In the genomic region with DNA sequence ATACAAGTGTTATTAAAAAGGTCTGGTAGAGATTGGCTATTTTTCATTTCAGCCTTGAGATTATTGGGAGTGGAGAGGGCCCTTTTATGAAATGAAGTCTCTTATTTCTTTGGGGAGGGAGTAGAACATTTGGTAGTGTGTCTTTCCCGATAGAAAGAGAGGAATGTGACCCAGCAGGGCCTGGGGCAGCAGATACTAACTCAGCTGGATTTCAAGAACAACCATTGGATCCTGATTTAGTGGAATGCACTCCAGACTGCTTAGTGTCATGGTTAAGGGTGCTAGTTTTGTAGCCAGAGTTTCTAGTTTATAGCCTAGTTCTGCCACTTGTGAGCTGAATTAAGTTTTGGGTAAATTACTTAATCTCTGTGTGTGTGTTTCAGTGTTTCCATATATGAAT, we compare ENCODE assay signal across 16 cellular contexts. TPM values are rescaled to one million over a fixed set of nuclear protein-coding genes. Genes with fewer than 3 reads are reported as not detected.
DNase-seq lines count a peak whose midpoint lies in the region; ATAC-seq, FAIRE-seq and TF ChIP-seq lines count a peak whose summit lies in the region.
"Had no signal": no experiment of that assay in that cellular context is flagged by ENCODE, and none has a peak within 500 bp of the region (broad histone marks: within the 10 kb centered on the region; RNA-seq: fewer than 3 reads in every experiment).

No MANE protein-coding gene starts in this region.

- peaks cover 3% of the 10 kb centered on the region for H3K27me3 Mint-ChIP-seq in GM23338 (ENCODE audit: insufficient read depth, low read depth, poor library complexity)
- H3K27me3 Mint-ChIP-seq: CD4-positive, CD25-positive, alpha-beta regulatory T cell had no signal

- no peak overlapping the region for H2BK120ac ChIP-seq in H1 (replicated peaks; ENCODE audit: low read depth, low read length)
- no peak overlapping the region for H2BK120ac ChIP-seq in trophoblast cell (ENCODE audit: insufficient read depth, low read length, poor library complexity)

- H2BK15ac ChIP-seq in H1 (ENCODE audit: low read length): no peak overlapping the region

- H3K4me3 Mint-ChIP-seq in GM23338: no peak overlapping the region
- H3K4me3 Mint-ChIP-seq: CD4-positive, CD25-positive, alpha-beta regulatory T cell had no signal

- H3K9me2 ChIP-seq in GM23338 (ENCODE audit: insufficient read depth): no peaks in the 10 kb centered on the region

- H4K12ac ChIP-seq in trophoblast cell (ENCODE audit: low read depth, low read length): no peak overlapping the region

- H3K36me3 ChIP-seq in GM23338 (ENCODE audit: insufficient read depth) (no peaks in the 10 kb centered on the region), H1 (ENCODE audit: control insufficient read depth in 2 of 4, insufficient read depth in 4 of 4, low read length in 3 of 4) (no peaks in the 10 kb centered on the region), trophoblast cell (ENCODE audit: control insufficient read depth in 1 of 2, insufficient read depth in 2 of 2, low read length in 2 of 2) (no peaks in the 10 kb centered on the region)
- H3K36me3 ChIP-seq: BLaER1 treated with 17β-estradiol and CSF1 and Interleukin-3, amounts not matched to agents 10 nM and 100 nM; HAP-1 had no signal

- H3K9ac ChIP-seq in H1 (replicated peaks in 1 of 4; ENCODE audit: extremely low read depth in 1 of 4, low read depth in 3 of 4, low read length in 3 of 4) (no peak overlapping the region), trophoblast cell (ENCODE audit: low read length) (no peak overlapping the region)
- H3K9ac ChIP-seq: BLaER1 treated with 17β-estradiol and CSF1 and Interleukin-3, amounts not matched to agents 10 nM and 100 nM had no signal

- no peak for TF ChIP-seq EP300 in H1 (IDR thresholded peaks at IDR 0.05; ENCODE audit: borderline replicate concordance in 1 of 2, low read depth in 2 of 2, low read length in 2 of 2)

- H3K4ac ChIP-seq in H1 (replicated peaks; ENCODE audit: insufficient read length, low read depth, low read length) (no peak overlapping the region), trophoblast cell (ENCODE audit: low read depth, low read length) (no peak overlapping the region)

- H3K27me3 ChIP-seq in GM23338 (ENCODE audit: insufficient read depth): no peaks in the 10 kb centered on the region
- no peaks in the 10 kb centered on the region; a peak in 1 of 7 replicates for H3K27me3 ChIP-seq in H1 (replicated peaks in 1 of 4; ENCODE audit: control insufficient read depth in 3 of 4, extremely low read depth in 1 of 4, insufficient read depth in 3 of 4, low read length in 3 of 4)
- no peaks in the 10 kb centered on the region for H3K27me3 ChIP-seq in trophoblast cell (ENCODE audit: insufficient read depth, low read length)
- H3K27me3 ChIP-seq: BLaER1 treated with 17β-estradiol and CSF1 and Interleukin-3, amounts not matched to agents 10 nM and 100 nM had no signal

- H4K91ac ChIP-seq in H1 (replicated peaks; ENCODE audit: insufficient read length, low read length) (no peak overlapping the region), trophoblast cell (ENCODE audit: low read depth, low read length) (no peak overlapping the region)

- 82% methylated on average over 1 of the region's 1 CpG; no CpG with 5 or more reads in 1 of the 2 experiments for WGBS in H1 (ENCODE audit: extremely low coverage in 1 of 2, insufficient coverage in 1 of 2, insufficient read length in 1 of 2, insufficient replicate concordance in 2 of 2, low coverage in 1 of 2, low lambda C conversion rate in 2 of 2, missing lambda C conversion rate in 1 of 2), 2 experiments
- WGBS in trophoblast cell (ENCODE audit: extremely low coverage, insufficient coverage, insufficient read length): no CpG with 5 or more reads among the region's 1 CpG

- TF ChIP-seq CTCF in GM23338 (conservative IDR thresholded peaks at IDR 0.05; ENCODE audit: low read depth in 2 of 2): no peak
- no peak for TF ChIP-seq CTCF in H1 (IDR thresholded peaks at IDR 0.05; ENCODE audit: control extremely low read depth in 1 of 3, insufficient read depth in 1 of 3, low read depth in 1 of 3, low read length in 3 of 3)

- H3F3A ChIP-seq in GM23338 (replicated peaks; ENCODE audit: low read depth): no peaks in the 10 kb centered on the region

- H4K20me1 ChIP-seq in GM23338 (replicated peaks; ENCODE audit: insufficient read depth) (no peaks in the 10 kb centered on the region), H1 (replicated peaks in 1 of 2; ENCODE audit: control insufficient read depth in 1 of 2, insufficient read depth in 2 of 2, low read length in 2 of 2) (no peaks in the 10 kb centered on the region)
- H4K20me1 ChIP-seq: BLaER1 treated with 17β-estradiol and CSF1 and Interleukin-3, amounts not matched to agents 10 nM and 100 nM had no signal

- ATAC-seq in GM23338: peak; percentile 57
- ATAC-seq in GM19455 (IDR thresholded peaks at IDR 0.05; ENCODE audit: unreplicated experiment): no peak
- ATAC-seq in GM21723 (IDR thresholded peaks at IDR 0.05; ENCODE audit: unreplicated experiment): no peak
- ATAC-seq: HepG2 had no signal

- no peak for TF ChIP-seq RAD21 in H1 (IDR thresholded peaks at IDR 0.05 in 1 of 2, conservative IDR thresholded peaks at IDR 0.05 in 1 of 2; ENCODE audit: low read depth in 2 of 2, low read length in 2 of 2)

- peak; percentile 19 for DNase-seq in GM23338 (ENCODE audit: low spot score)
- DNase-seq in H1 (ENCODE audit: low read depth in 1 of 2, low spot score in 2 of 2): no peak
- DNase-seq in islet precursor cell: peak; percentile 72
- peak; percentile 37 to 50 for DNase-seq in trophoblast cell
- DNase-seq in activated CD4-positive, alpha-beta T cell treated with anti-CD3 and anti-CD28 coated beads, Interleukin-2, amount 50 U/mL, for 4 hours: no peak
- no peak for DNase-seq in DMS114 treated with DMSO at 0.1 percent for 48 hours (lab: John Stamatoyannopoulos, UW; ENCODE audit: unreplicated experiment)
- DNase-seq: ACHN; CD4-positive, CD25-positive, alpha-beta regulatory T cell had no signal

- H3K18ac ChIP-seq in H1 (ENCODE audit: extremely low read depth, low read length): no peak overlapping the region
- no peak overlapping the region for H3K18ac ChIP-seq in trophoblast cell (ENCODE audit: low read length)

- H3K4me3 ChIP-seq in GM23338: no peak overlapping the region
- no peak overlapping the region for H3K4me3 ChIP-seq in H1 (ENCODE audit: extremely low read depth in 1 of 4, insufficient read depth in 2 of 4, low read depth in 3 of 4, low read length in 4 of 4)
- H3K4me3 ChIP-seq in trophoblast cell (ENCODE audit: low read depth, low read length): no peak overlapping the region
- H3K4me3 ChIP-seq: BLaER1 treated with 17β-estradiol and CSF1 and Interleukin-3, amounts not matched to agents 10 nM and 100 nM; HAP-1 had no signal

- no peaks in the 10 kb centered on the region for H3K36me3 Mint-ChIP-seq in GM23338 (ENCODE audit: low read depth)
- H3K36me3 Mint-ChIP-seq: CD4-positive, CD25-positive, alpha-beta regulatory T cell had no signal

- H3K14ac ChIP-seq in H1 (ENCODE audit: insufficient read length): no peak overlapping the region
- H3K14ac ChIP-seq in trophoblast cell (ENCODE audit: low read length): no peak overlapping the region

- H3K9me3 ChIP-seq in H1 (ENCODE audit: insufficient read depth in 2 of 2, low read depth in 1 of 2, low read length in 1 of 2) (no peaks in the 10 kb centered on the region), trophoblast cell (ENCODE audit: insufficient read depth, low read depth, low read length) (no peaks in the 10 kb centered on the region)
- H3K9me3 ChIP-seq: BLaER1 treated with 17β-estradiol and CSF1 and Interleukin-3, amounts not matched to agents 10 nM and 100 nM; HAP-1 had no signal

- no peaks in the 10 kb centered on the region for H3K79me1 ChIP-seq in H1 (ENCODE audit: low read depth, low read length)
- H3K79me1 ChIP-seq in trophoblast cell (ENCODE audit: low read length): peaks cover 1% of the 10 kb centered on the region

- H3K4me2 ChIP-seq in GM23338 (no peak overlapping the region), H1 (ENCODE audit: insufficient read depth in 1 of 2, low read depth in 2 of 2, low read length in 2 of 2) (no peak overlapping the region), trophoblast cell (ENCODE audit: low read length) (no peak overlapping the region)
- H3K4me2 ChIP-seq: BLaER1 treated with 17β-estradiol and CSF1 and Interleukin-3, amounts not matched to agents 10 nM and 100 nM had no signal

- H3K4me1 Mint-ChIP-seq in GM23338: peaks cover 5% of the 10 kb centered on the region; the same call in 1 of the 3 replicates
- H3K4me1 Mint-ChIP-seq: CD4-positive, CD25-positive, alpha-beta regulatory T cell had no signal

- H4K5ac ChIP-seq in H1 (ENCODE audit: insufficient read length, low read depth, low read length): no peak overlapping the region

- H3K27ac ChIP-seq in GM23338 (ENCODE audit: low read depth) (no peak overlapping the region), H1 (ENCODE audit: low read depth, low read length) (no peak overlapping the region), trophoblast cell (ENCODE audit: low read depth, low read length) (no peak overlapping the region)
- H3K27ac ChIP-seq: BLaER1 treated with 17β-estradiol and CSF1 and Interleukin-3, amounts not matched to agents 10 nM and 100 nM had no signal

- no peak for FAIRE-seq in H1 (lab: Jason Lieb, UNC)
- FAIRE-seq: G401.6, GM12891, HepG2, HTR-8/SVneo had no signal

- POLR2A ChIA-PET in H1 (lab: Charles Lee; ENCODE audit: partially characterized antibody): no interaction called here

- H3K4me1 ChIP-seq in GM23338 (ENCODE audit: insufficient read depth) (peaks cover 4% of the 10 kb centered on the region; the same call in 1 of the 2 replicates), H1 (replicated peaks in 1 of 4; ENCODE audit: control insufficient read depth in 3 of 4, insufficient read depth in 4 of 4, low read length in 3 of 4) (no peaks in the 10 kb centered on the region), trophoblast cell (ENCODE audit: control insufficient read depth in 1 of 2, insufficient read depth in 2 of 2, low read length in 2 of 2) (no peaks in the 10 kb centered on the region)
- H3K4me1 ChIP-seq: HAP-1 had no signal

- H3K23ac ChIP-seq in H1 (ENCODE audit: insufficient read length): no peak overlapping the region
- H3K23ac ChIP-seq in trophoblast cell (ENCODE audit: low read length): no peak overlapping the region

- no peak overlapping the region for H3K27ac Mint-ChIP-seq in GM23338
- H3K27ac Mint-ChIP-seq: CD4-positive, CD25-positive, alpha-beta regulatory T cell had no signal

- H2AFZ ChIP-seq in GM23338: no peak overlapping the region
- no peak overlapping the region for H2AFZ ChIP-seq in H1 (ENCODE audit: low read length)
- H2AFZ ChIP-seq in trophoblast cell (ENCODE audit: insufficient read depth, low read length, poor library complexity): no peak overlapping the region

- no peaks in the 10 kb centered on the region for H3K23me2 ChIP-seq in H1 (ENCODE audit: low read depth, low read length)

- TF ChIP-seq POLR2A in H1 (IDR thresholded peaks at IDR 0.05; ENCODE audit: control extremely low read depth in 1 of 2, low read depth in 2 of 2, low read length in 2 of 2): no peak

- CTCF ChIA-PET in H1 (lab: Charles Lee; ENCODE audit: partially characterized antibody): no interaction called here

- H3K9me3 Mint-ChIP-seq in GM23338: no peaks in the 10 kb centered on the region

- H3K79me2 ChIP-seq in GM23338 (replicated peaks; ENCODE audit: insufficient read depth): no peaks in the 10 kb centered on the region
- H3K79me2 ChIP-seq in H1 (ENCODE audit: control insufficient read depth in 1 of 2, insufficient read depth in 2 of 2, low read length in 2 of 2): no peaks in the 10 kb centered on the region
- no peaks in the 10 kb centered on the region for H3K79me2 ChIP-seq in trophoblast cell (ENCODE audit: control insufficient read depth, insufficient read depth, low read length, poor library complexity)

- H2AK5ac ChIP-seq in H1 (ENCODE audit: low read depth, low read length): no peak overlapping the region
- H2AK5ac ChIP-seq in trophoblast cell (ENCODE audit: low read length): no peak overlapping the region

- H2BK12ac ChIP-seq in H1 (ENCODE audit: low read depth, low read length) (no peak overlapping the region), trophoblast cell (ENCODE audit: low read length) (no peak overlapping the region)

- H2BK5ac ChIP-seq in H1 (ENCODE audit: low read depth, low read length): no peak overlapping the region
- no peak overlapping the region for H2BK5ac ChIP-seq in trophoblast cell (ENCODE audit: low read depth, low read length, poor library complexity)

- no peak overlapping the region for H3K56ac ChIP-seq in H1 (replicated peaks; ENCODE audit: insufficient read length, low read depth, low read length)

- no peak overlapping the region for H4K8ac ChIP-seq in H1 (ENCODE audit: extremely low read depth, insufficient read depth, low read length)
- no peak overlapping the region for H4K8ac ChIP-seq in trophoblast cell (ENCODE audit: low read depth, low read length)

- no peak overlapping the region for H2BK20ac ChIP-seq in H1 (ENCODE audit: low read length)

RNA-seq across cellular contexts. Expression of a gene that starts 18.4 kb away (rescaled TPM):
- 0.17 and 0.19 TPM in 2 replicates for total RNA-seq in GM23338 (2014; rRNA removed; shearing (Covaris generic))
- polyA plus RNA-seq in GM23338 (2016; fragmentation: Nextera tagmentation; extraction: Ambion mirVana): 0.26 and 0.45 TPM in 2 replicates
- 0.35 and 0.80 TPM in 2 replicates for total RNA-seq in H1 (2021; fragmentation: NEBNext Ultra II Directional; extraction: Animal tissue kit (Norgen Biotek cat#: 25700))
- polyA plus RNA-seq in H1 (2011; rRNA removed): 0.25 and 0.41 TPM in 2 replicates
- 0.39 TPM for polyA plus RNA-seq in H1 (2011; cell fraction: cytosol; rRNA removed)
- 0.26 TPM for polyA plus RNA-seq in H1 (2011; cell fraction: nucleus; rRNA removed)
- 0.36 to 0.41 TPM (median 0.36 TPM) in 4 replicates for polyA plus RNA-seq in H1 (2012, experiment 1 of 2)
- 0.05 TPM for polyA plus RNA-seq in H1 (2012, experiment 2 of 2)
- 0.85 TPM for polyA plus RNA-seq in H1 (2013, experiment 1 of 2)
- 0.94 TPM for polyA plus RNA-seq in H1 (2013, experiment 2 of 2)
- 1.3 and 1.6 TPM in 2 replicates for polyA minus RNA-seq in H1 (2011; rRNA and poly(A)+ RNA removed)
- polyA minus RNA-seq in H1 (2011; cell fraction: cytosol; rRNA and poly(A)+ RNA removed): not detected
- 1.9 TPM for polyA minus RNA-seq in H1 (2011; cell fraction: nucleus; rRNA and poly(A)+ RNA removed)
- 4.8 and 5.1 TPM in 2 replicates for polyA plus RNA-seq in trophoblast cell (2013)
- total RNA-seq: CD4-positive, CD25-positive, alpha-beta regulatory T cell had no signal
- polyA plus RNA-seq: CD4-positive, CD25-positive, alpha-beta regulatory T cell had no signal

Comparison
In these comparisons a context has a peak if more than half of its experiments do, and no peak if none do; other contexts are left out.
1. DNase-seq: peak in GM23338 (single experiment), islet precursor cell (single experiment) and trophoblast cell (2 of 2); none in H1 (0 of 2), activated CD4-positive, alpha-beta T cell treated with anti-CD3 and anti-CD28 coated beads, Interleukin-2, amount 50 U/mL, for 4 hours (0 of 2) and DMS114 treated with DMSO at 0.1 percent for 48 hours (single experiment).